7 cellular contexts compared by ENCODE assay signal in genomic region chr2:20225294-20226151, GRCh38. TPM values are rescaled to one million over a fixed set of nuclear protein-coding genes. Genes with fewer than 3 reads are reported as not detected.
A peak's percentile ranks its signal among the peaks of the same experiment; 100 is the strongest.
DNase-seq lines count a peak whose midpoint lies in the region; ATAC-seq and TF ChIP-seq lines count a peak whose summit lies in the region.

No MANE protein-coding gene starts in this region.

- intact Hi-C loops in IMR-90 (cut with micrococcal nuclease) (loop anchor here (1.0 to 2.0 kb wide), 2 partner anchors 90 to 119 kb away; no protein-coding TSS in a partner anchor), left lung (cut with DNase I) (loop anchor here in 1 of 2 donors (10.0 kb wide), 1 partner anchor 91 kb away; no protein-coding TSS in a partner anchor)

- H3K27me3 ChIP-seq in IMR-90 (ENCODE audit: control insufficient read depth, insufficient read depth, low read length) = no peaks in the 10 kb centered on the region
- peaks cover 7 to 76% of the 10 kb centered on the region in 2 donors for H3K27me3 ChIP-seq in left lung

- H3K79me1 ChIP-seq in IMR-90 (ENCODE audit: low read depth in 1 of 2, low read length in 2 of 2) = peaks cover 0 to 20% of the 10 kb centered on the region in 2 experiments; a peak in 2 of 4 replicates

- dilution Hi-C loops in IMR-90 (cut with HindIII; ENCODE audit: low sequenced_read_pairs, unreplicated experiment) = no loop called here

- H3K14ac ChIP-seq in IMR-90 (replicated peaks; ENCODE audit: low read depth, low read length) = no peak overlapping the region

- no peak overlapping the region for H3K18ac ChIP-seq in IMR-90 (ENCODE audit: low read depth, low read length)

- peaks cover 21% of the 10 kb centered on the region for H3K4me1 ChIP-seq in IMR-90 (ENCODE audit: control insufficient read depth, insufficient read depth, low read length)
- peaks cover 8 to 27% of the 10 kb centered on the region in 2 donors for H3K4me1 ChIP-seq in left lung

- H3K27me3 Mint-ChIP-seq in chondrocyte (ENCODE audit: low read depth) = no peaks in the 10 kb centered on the region

- CTCF ChIA-PET in IMR-90 (lab: Yijun Ruan, JAX) = interaction anchor here (0.6 to 2.2 kb wide), 8 partner anchors 14 to 263 kb away, joined by 3 to 10 read pairs (median 4); no protein-coding TSS in a partner anchor

- H3K9me3 Mint-ChIP-seq in chondrocyte (ENCODE audit: low read depth) = no peaks in the 10 kb centered on the region

- H3K36me3 Mint-ChIP-seq in chondrocyte (ENCODE audit: low read depth) = no peaks in the 10 kb centered on the region

- no peak overlapping the region for H3K9ac ChIP-seq in IMR-90 (ENCODE audit: low read depth, low read length)

- no peaks in the 10 kb centered on the region for H3K36me3 ChIP-seq in IMR-90 (ENCODE audit: control insufficient read depth, insufficient read depth, low read length)
- H3K36me3 ChIP-seq in left lung = no peaks in the 10 kb centered on the region

- 12% methylated on average over 30 of the region's 66 CpGs; no CpG with 5 or more reads in 1 of the 2 experiments for WGBS in IMR-90 (ENCODE audit: extremely low coverage in 2 of 2, insufficient read length in 1 of 2), 2 experiments

- TF ChIP-seq CTCF in IMR-90 (conservative IDR thresholded peaks at IDR 0.05; ENCODE audit: low read depth, low read length) (peak; percentile 63), chondrocyte (IDR thresholded peaks at IDR 0.05) (peak; percentile 78), left lung (IDR thresholded peaks at IDR 0.05) (peak; percentile 13 to 38)

- no peak overlapping the region for H4K91ac ChIP-seq in IMR-90 (ENCODE audit: insufficient read depth, low read depth, low read length)

- H3K27ac ChIP-seq in IMR-90 (ENCODE audit: insufficient read depth, low read length) (no peak overlapping the region), left lung (peak overlapping the region; percentile 70 to 75)

- H2AFZ ChIP-seq in IMR-90 (replicated peaks; ENCODE audit: low read length, poor library complexity) = peak overlapping the region; percentile 97

- no peak overlapping the region; a peak in 1 of 4 replicates for H4K8ac ChIP-seq in IMR-90 (ENCODE audit: low read depth in 2 of 2, low read length in 2 of 2)

- H3K4me1 Mint-ChIP-seq in chondrocyte (ENCODE audit: low read depth) = peaks cover 27% of the 10 kb centered on the region

- no TSS peak for BruUV-seq in IMR-90 (replicated peaks; lab: Mats Ljungman, UMichigan)

- H2AK5ac ChIP-seq in IMR-90 (ENCODE audit: low read depth, low read length) = no peak overlapping the region

- DNase-seq in GM03348 (ENCODE audit: low spot score) = peak; percentile 76
- peak; percentile 50 for DNase-seq in IMR-90
- DNase-seq in SK-MEL-5 (ENCODE audit: low read depth, low spot score) = peak; percentile 61
- DNase-seq in chondrocyte (ENCODE audit: low spot score) = peak; percentile 90
- DNase-seq in left lung = peak; percentile 72 to 88
- peak in 2 of 3 experiments; percentile 15 to 41 for DNase-seq in stimulated activated CD4-positive, alpha-beta T cell treated with anti-CD3 and anti-CD28 coated beads, TNF-alpha, amount 100 ng/mL, for 24 hours (ENCODE audit: low read depth in 3 of 3)

- TF ChIP-seq POLR2A in IMR-90 (IDR thresholded peaks at IDR 0.05; ENCODE audit: low read depth, low read length) = no peak

- H3K23ac ChIP-seq in IMR-90 (ENCODE audit: low read depth, low read length) = no peak overlapping the region

- peak; percentile 48 for ATAC-seq in GM21619 (IDR thresholded peaks at IDR 0.05; ENCODE audit: unreplicated experiment)
- peak; percentile 50 for ATAC-seq in IMR-90 (ENCODE audit: low read depth)
- ATAC-seq in left lung = peak; percentile 89

- no peak overlapping the region; the same call in 1 of the 2 replicates for H3K4ac ChIP-seq in IMR-90 (ENCODE audit: low read depth, low read length)

- no peak overlapping the region for H2BK15ac ChIP-seq in IMR-90 (ENCODE audit: low read depth, low read length)

- H3K9me3 ChIP-seq in IMR-90 (ENCODE audit: control insufficient read depth, insufficient read depth, low read length) = 0 out of 2 replicates have a peak, but pooled peaks cover 2% of the 10 kb centered on the region
- H3K9me3 ChIP-seq in left lung = no peaks in the 10 kb centered on the region

- H3K27ac Mint-ChIP-seq in chondrocyte (ENCODE audit: unreplicated experiment) = no peak overlapping the region

- H3K9me1 ChIP-seq in IMR-90 (ENCODE audit: insufficient read depth, low read length) = peaks cover 7% of the 10 kb centered on the region

- TF ChIP-seq RAD21 in IMR-90 (IDR thresholded peaks at IDR 0.05; ENCODE audit: low read length) = peak; percentile 65

- no peak overlapping the region for H2BK5ac ChIP-seq in IMR-90 (ENCODE audit: low read depth, low read length, poor library complexity, severe bottlenecking)

- peak overlapping the region; percentile 51 for H3K4me2 ChIP-seq in IMR-90 (ENCODE audit: low read depth, low read length)

- H2BK120ac ChIP-seq in IMR-90 (ENCODE audit: low read depth, low read length) = no peak overlapping the region; the same call in 1 of the 2 replicates

- H3K56ac ChIP-seq in IMR-90 (ENCODE audit: extremely low read depth, insufficient read depth, low read length) = no peak overlapping the region

- H4K20me1 ChIP-seq in IMR-90 (ENCODE audit: insufficient read depth, low read length) = no peaks in the 10 kb centered on the region

- in situ Hi-C loops in IMR-90 (cut with MboI; ENCODE audit: low sequenced_read_pairs) (no loop called here), SK-MEL-5 (cut with HindIII; ENCODE audit: low pct_unique_long_range_greater_than_20kb, low sequenced_read_pairs) (no loop called here)

- no peak overlapping the region for H2BK20ac ChIP-seq in IMR-90 (ENCODE audit: low read depth, low read length)

- no peak overlapping the region for H4K5ac ChIP-seq in IMR-90 (ENCODE audit: low read depth, low read length)

- POLR2A ChIA-PET in IMR-90 (lab: Charles Lee; ENCODE audit: unreplicated experiment) = no interaction called here

- H3K4me3 ChIP-seq in IMR-90 (ENCODE audit: insufficient read depth, low read depth, low read length) = peak overlapping the region; percentile 62
- peak overlapping the region; percentile 50 to 56 for H3K4me3 ChIP-seq in left lung

- H2AK9ac ChIP-seq in IMR-90 (replicated peaks; ENCODE audit: low read depth, low read length, poor library complexity) = peak overlapping the region; percentile 58

- H3K4me3 Mint-ChIP-seq in chondrocyte (ENCODE audit: unreplicated experiment) = peak overlapping the region; percentile 65

TF ChIP-seq in IMR-90, 13 proteins besides CTCF, POLR2A, EP300 and RAD21:
- peak; percentile 62; the same call in 1 of the 2 replicates for TF ChIP-seq MAZ (IDR thresholded peaks at IDR 0.05; ENCODE audit: borderline replicate concordance, low read depth, low read length)
- TF ChIP-seq BHLHE40 (IDR thresholded peaks at IDR 0.05; ENCODE audit: low read depth, low read length) = no peak
- peak; percentile 54 for TF ChIP-seq SMC3 (IDR thresholded peaks at IDR 0.05; ENCODE audit: low read depth, low read length)

RNA-seq across cellular contexts. Expression of gene SDC1, which starts 0.6 kb away (rescaled TPM):
- total RNA-seq in IMR-90 (2012; rRNA removed) (22.0 and 23.6 TPM in 2 replicates), chondrocyte (11.4 to 13.2 TPM (median 12.6 TPM) in 3 replicates), left lung (100 to 1,000 TPM; 127 to 278 TPM)
- 28.3 and 38.8 TPM in 2 replicates for polyA plus RNA-seq in IMR-90 (2012; rRNA removed)
- 21.6 and 39.0 TPM in 2 replicates for polyA plus RNA-seq in IMR-90 (2012; cell fraction: cytosol; rRNA removed)
- 9.4 and 21.6 TPM in 2 replicates for polyA plus RNA-seq in IMR-90 (2012; cell fraction: nucleus; rRNA removed; ENCODE audit: low replicate concordance)
- total RNA-seq in SK-MEL-5 (2014; rRNA removed; shearing (Covaris generic)) = 24.0 and 26.5 TPM in 2 replicates
- polyA plus RNA-seq in SK-MEL-5 (2015; cell fraction: cytosol; rRNA removed) = 68.7 and 81.0 TPM in 2 replicates
- 7.1 and 7.8 TPM in 2 replicates for polyA plus RNA-seq in SK-MEL-5 (2015; cell fraction: nucleus; rRNA removed)

Comparison
In these comparisons a context has a peak if more than half of its experiments do, and no peak if none do; other contexts are left out.
1. DNase-seq: peak in every context shown above with its lines; median percentile 90 in chondrocyte; 80 in left lung; 76 in GM03348; 61 in SK-MEL-5; 50 in IMR-90; 28 in stimulated activated CD4-positive, alpha-beta T cell treated with anti-CD3 and anti-CD28 coated beads, TNF-alpha, amount 100 ng/mL, for 24 hours.
2. CTCF ChIP-seq: peak in every context shown above with its lines; median percentile 78 in chondrocyte; 63 in IMR-90; 26 in left lung.